Comparison of ENCODE assay signal across 31 cellular contexts in genomic region chr1:2908081-2908480, GRCh38.
DNase-seq lines count a peak whose midpoint lies in the region; ATAC-seq and TF ChIP-seq lines count a peak whose summit lies in the region.
"Had no signal": no experiment of that assay in that cellular context is flagged by ENCODE, and none has a peak within 500 bp of the region (broad histone marks: within the 10 kb centered on the region; RNA-seq: fewer than 3 reads in every experiment).

No MANE protein-coding gene starts in this region.

- H3K27ac Mint-ChIP-seq in immature natural killer cell = no peak overlapping the region
- H3K27ac Mint-ChIP-seq: B cell; CD14-positive monocyte; CD4-positive, alpha-beta memory T cell; CD4-positive, alpha-beta T cell; CD4-positive, CD25-positive, alpha-beta regulatory T cell; CD8-positive, alpha-beta memory T cell; CD8-positive, alpha-beta T cell had no signal

- no peak overlapping the region for H2BK5ac ChIP-seq in neuronal stem cell (ENCODE audit: low read length)

- no peak overlapping the region for H3K9ac ChIP-seq in neuronal stem cell (ENCODE audit: low read depth, low read length, poor library complexity)
- H3K9ac ChIP-seq: BLaER1; BLaER1 treated with 17β-estradiol and CSF1 and Interleukin-3, amounts not matched to agents 10 nM and 100 nM had no signal

- no peak overlapping the region for H2BK120ac ChIP-seq in neuronal stem cell (ENCODE audit: low read depth, low read length)

- H3K4me3 ChIP-seq in Panc1 (ENCODE audit: low read depth in 2 of 2, low read length in 2 of 2) = no peak overlapping the region
- H3K4me3 ChIP-seq in neuronal stem cell (ENCODE audit: low read length in 2 of 2) = no peak overlapping the region
- H3K4me3 ChIP-seq: A549; BLaER1; BLaER1 treated with 17β-estradiol and CSF1 and Interleukin-3, amounts not matched to agents 10 nM and 100 nM had no signal

- H3K18ac ChIP-seq in neuronal stem cell (ENCODE audit: low read length) = peak overlapping the region; percentile 44

- DNase-seq in Panc1 (ENCODE audit: low read depth, low spot score) = no peak
- DNase-seq in neuronal stem cell (ENCODE audit: low spot score) = no peak
- DNase-seq in stimulated activated naive CD4-positive, alpha-beta T cell (lab: John Stamatoyannopoulos, UW) = no peak
- DNase-seq in immature natural killer cell = no peak
- DNase-seq: 8988T; ACHN; AML-193; BE2C; C1 segment of cervical spinal cord; Caco-2; Calu3; CD4-positive, alpha-beta memory T cell; CD4-positive, alpha-beta T cell; CD4-positive, CD25-positive, alpha-beta regulatory T cell; CD8-positive, alpha-beta memory T cell; CD8-positive, alpha-beta T cell; COR-L47; DMS 273 treated with DMSO at 0.1 percent for 48 hours; DMS153; DMS53; DMS79; DMS79 treated with DMSO at 0.1 percent for 48 hours; DND-41; EL had no signal

- peaks cover 3% of the 10 kb centered on the region; the same call in 1 of the 2 replicates for H3K27me3 ChIP-seq in Panc1 (ENCODE audit: control insufficient read depth, insufficient read depth, low read length)
- peaks cover 0 to 66% (median 0%) of the 10 kb centered on the region in 3 experiments for H3K27me3 ChIP-seq in neuronal stem cell (ENCODE audit: control insufficient read depth in 3 of 3, insufficient read depth in 3 of 3, low read depth in 1 of 3, low read length in 3 of 3)

- no peaks in the 10 kb centered on the region for H3K36me3 Mint-ChIP-seq in immature natural killer cell
- H3K36me3 Mint-ChIP-seq: CD14-positive monocyte; CD4-positive, alpha-beta memory T cell; CD4-positive, CD25-positive, alpha-beta regulatory T cell; CD8-positive, alpha-beta memory T cell; CD8-positive, alpha-beta T cell had no signal

- no peak overlapping the region for H3K14ac ChIP-seq in neuronal stem cell (ENCODE audit: low read length)

- CTCF ChIA-PET in Panc1 (lab: Charles Lee) = no interaction called here

- no peak overlapping the region for H3K4me2 ChIP-seq in neuronal stem cell (ENCODE audit: insufficient read depth, low read length, poor library complexity, severe bottlenecking)
- H3K4me2 ChIP-seq: A549; BLaER1; BLaER1 treated with 17β-estradiol and CSF1 and Interleukin-3, amounts not matched to agents 10 nM and 100 nM had no signal

- no peak overlapping the region for H2BK15ac ChIP-seq in neuronal stem cell (ENCODE audit: low read length)

- TF ChIP-seq CTCF in Panc1 (IDR thresholded peaks at IDR 0.05) = no peak

- H3K4me1 Mint-ChIP-seq in immature natural killer cell = no peaks in the 10 kb centered on the region
- H3K4me1 Mint-ChIP-seq: B cell; CD14-positive monocyte; CD4-positive, alpha-beta memory T cell; CD4-positive, CD25-positive, alpha-beta regulatory T cell; CD8-positive, alpha-beta memory T cell had no signal

- intact Hi-C loops in Panc1 (cut with micrococcal nuclease; ENCODE audit: unreplicated experiment) = no loop called here

- H3K23ac ChIP-seq in neuronal stem cell (ENCODE audit: low read depth, low read length, poor library complexity) = peak overlapping the region; percentile 85

- no peak overlapping the region for H4K8ac ChIP-seq in neuronal stem cell (ENCODE audit: low read depth, low read length)

- H2AFZ ChIP-seq in neuronal stem cell (ENCODE audit: low read length) = no peak overlapping the region

- BruUV-seq in Panc1 (replicated peaks; lab: Mats Ljungman, UMichigan) = no TSS peak

- H3K9me3 ChIP-seq in Panc1 (ENCODE audit: control insufficient read depth, insufficient read depth, low read depth, low read length) (no peaks in the 10 kb centered on the region), neuronal stem cell (replicated peaks in 1 of 2; ENCODE audit: control insufficient read depth in 2 of 2, insufficient read depth in 1 of 2, low read depth in 1 of 2, low read length in 2 of 2) (no peaks in the 10 kb centered on the region)
- H3K9me3 ChIP-seq: A549; BE2C; BLaER1; BLaER1 treated with 17β-estradiol and CSF1 and Interleukin-3, amounts not matched to agents 10 nM and 100 nM; Caco-2 had no signal

- no peaks in the 10 kb centered on the region for H3K9me3 Mint-ChIP-seq in immature natural killer cell
- H3K9me3 Mint-ChIP-seq: CD14-positive monocyte; CD4-positive, alpha-beta memory T cell; CD4-positive, alpha-beta T cell; CD4-positive, CD25-positive, alpha-beta regulatory T cell; CD8-positive, alpha-beta memory T cell; CD8-positive, alpha-beta T cell had no signal

- H4K91ac ChIP-seq in neuronal stem cell (ENCODE audit: low read depth, low read length, poor library complexity) = peak overlapping the region; percentile 92

- no peak overlapping the region for H3K27ac ChIP-seq in Panc1 (ENCODE audit: low read length)
- no peak overlapping the region for H3K27ac ChIP-seq in neuronal stem cell (replicated peaks; ENCODE audit: low read length)
- H3K27ac ChIP-seq: 22Rv1; A549; BLaER1; BLaER1 treated with 17β-estradiol and CSF1 and Interleukin-3, amounts not matched to agents 10 nM and 100 nM; C4-2B had no signal

- no peaks in the 10 kb centered on the region for H3K4me1 ChIP-seq in Panc1 (ENCODE audit: control insufficient read depth, insufficient read depth, low read length)
- no peaks in the 10 kb centered on the region for H3K4me1 ChIP-seq in neuronal stem cell (ENCODE audit: control insufficient read depth in 2 of 2, insufficient read depth in 1 of 2, low read depth in 1 of 2, low read length in 2 of 2)
- H3K4me1 ChIP-seq: A549, BE2C, BLaER1, Caco-2 had no signal

- H3K36me3 ChIP-seq in Panc1 (ENCODE audit: control insufficient read depth, insufficient read depth, low read length) (no peaks in the 10 kb centered on the region), neuronal stem cell (replicated peaks in 1 of 2; ENCODE audit: control insufficient read depth in 2 of 2, insufficient read depth in 2 of 2, low read length in 2 of 2) (no peaks in the 10 kb centered on the region)
- H3K36me3 ChIP-seq: BE2C; BLaER1; BLaER1 treated with 17β-estradiol and CSF1 and Interleukin-3, amounts not matched to agents 10 nM and 100 nM had no signal

- WGBS in neuronal stem cell (ENCODE audit: extremely low coverage in 2 of 2, insufficient read length in 2 of 2, insufficient replicate concordance in 1 of 2), 2 donors = no CpG with 5 or more reads among the region's 16 CpGs

- no peak overlapping the region for H3K4me3 Mint-ChIP-seq in immature natural killer cell
- H3K4me3 Mint-ChIP-seq: B cell; CD14-positive monocyte; CD4-positive, alpha-beta memory T cell; CD4-positive, alpha-beta T cell; CD4-positive, CD25-positive, alpha-beta regulatory T cell; CD8-positive, alpha-beta memory T cell; CD8-positive, alpha-beta T cell had no signal

- POLR2A ChIA-PET in Panc1 (lab: Charles Lee) = no interaction called here

- no peak overlapping the region for H3K4ac ChIP-seq in neuronal stem cell (ENCODE audit: low read length)

- peaks cover 1 to 2% (median 2%) of the 10 kb centered on the region in 3 donors for H3K27me3 Mint-ChIP-seq in immature natural killer cell (ENCODE audit: low read depth in 3 of 3)
- H3K27me3 Mint-ChIP-seq: B cell; CD4-positive, alpha-beta memory T cell; CD4-positive, alpha-beta T cell; CD4-positive, CD25-positive, alpha-beta regulatory T cell; CD8-positive, alpha-beta memory T cell had no signal

- H3K79me1 ChIP-seq in neuronal stem cell (ENCODE audit: low read depth, low read length) = peaks cover 5% of the 10 kb centered on the region

- H2BK12ac ChIP-seq in neuronal stem cell (ENCODE audit: low read length) = no peak overlapping the region

- ATAC-seq in Panc1 = peak; percentile 39
- ATAC-seq: A549; CD8-positive, alpha-beta T cell had no signal

- peak overlapping the region; percentile 75 for H2AK5ac ChIP-seq in neuronal stem cell (ENCODE audit: low read depth, low read length)

- in situ Hi-C loops in Panc1 (cut with HindIII; ENCODE audit: low pct_unique_long_range_greater_than_20kb, low sequenced_read_pairs) = no loop called here
